In genomic region chr21:34668803-34669148, GRCh38 we compare ENCODE assay signal across 9 cellular contexts. TPM values are rescaled to one million over a fixed set of nuclear protein-coding genes. Genes with fewer than 3 reads are reported as not detected.
DNase-seq lines count a peak whose midpoint lies in the region; ATAC-seq and TF ChIP-seq lines count a peak whose summit lies in the region.
"Had no signal": no experiment of that assay in that cellular context is flagged by ENCODE, and none has a peak within 500 bp of the region (broad histone marks: within the 10 kb centered on the region; RNA-seq: fewer than 3 reads in every experiment).

Gene CLIC6 (plus strand): TSS chr21:34668994. CDS start chr21:34669389, 395 bp downstream.

- H3K4me3 ChIP-seq in iPS DF 6.9 (ENCODE audit: low read length) (peak within 1 kb of the TSS; percentile 38), retinal pigment epithelial cell (ENCODE audit: low read length) (peak within 1 kb of the TSS; percentile 86), MG63 (no peak within 1 kb of the TSS)

- H3K4me1 Mint-ChIP-seq in activated T-cell treated with anti-CD3 and anti-CD28 coated beads, Interleukin-2, amount 50 U/mL, for 72 hours (ENCODE audit: low read depth), result peaks cover 18% of the 10 kb centered on the region
- peaks cover 16% of the 10 kb centered on the region for H3K4me1 Mint-ChIP-seq in Calu3 (ENCODE audit: low read depth, unreplicated experiment)

- H3K9me3 Mint-ChIP-seq in activated T-cell treated with anti-CD3 and anti-CD28 coated beads, Interleukin-2, amount 50 U/mL, for 72 hours, result no peaks in the 10 kb centered on the region
- no peaks in the 10 kb centered on the region for H3K9me3 Mint-ChIP-seq in Calu3 (ENCODE audit: low read depth, unreplicated experiment)

- BruUV-seq in Calu3 (replicated peaks; lab: Mats Ljungman, UMichigan), result no TSS peak

- intact Hi-C loops in Calu3 (cut with micrococcal nuclease; ENCODE audit: unreplicated experiment), result no loop called here

- DNase-seq in DMS79 treated with DMSO at 0.1 percent for 48 hours (lab: John Stamatoyannopoulos, UW) (peak; percentile 38), iPS DF 6.9 (ENCODE audit: low read depth, low spot score) (no peak), retinal pigment epithelial cell (ENCODE audit: low read depth) (peak; percentile 82), MG63 (no peak), NCI-H345 treated with DMSO at 0.1 percent for 48 hours (lab: John Stamatoyannopoulos, UW; ENCODE audit: unreplicated experiment) (no peak), NCI-H1417 (lab: John Stamatoyannopoulos, UW) (no peak), Calu3 (no peak)
- DNase-seq in activated T-cell treated with anti-CD3 and anti-CD28 coated beads, Interleukin-2, amount 50 U/mL, for 72 hours, result no peak
- DNase-seq: NCI-H1436 had no signal

- H3K27ac Mint-ChIP-seq in activated T-cell treated with anti-CD3 and anti-CD28 coated beads, Interleukin-2, amount 50 U/mL, for 72 hours, result no peak within 1 kb of the TSS
- no peak within 1 kb of the TSS for H3K27ac Mint-ChIP-seq in Calu3 (ENCODE audit: unreplicated experiment)

- no peaks in the 10 kb centered on the region for H3K36me3 ChIP-seq in iPS DF 6.9 (ENCODE audit: control insufficient read depth, insufficient read depth, low read length)
- H3K36me3 ChIP-seq in MG63, result no peaks in the 10 kb centered on the region

- H3K36me3 Mint-ChIP-seq in activated T-cell treated with anti-CD3 and anti-CD28 coated beads, Interleukin-2, amount 50 U/mL, for 72 hours (ENCODE audit: insufficient read depth in 2 of 2), result no peaks in the 10 kb centered on the region
- peaks cover 4% of the 10 kb centered on the region for H3K36me3 Mint-ChIP-seq in Calu3 (ENCODE audit: insufficient read depth, unreplicated experiment)

- no peak for ATAC-seq in activated T-cell treated with anti-CD3 and anti-CD28 coated beads, Interleukin-2, amount 50 U/mL, for 72 hours (replicated peaks in 1 of 2)

- H3K9me3 ChIP-seq in iPS DF 6.9 (ENCODE audit: control insufficient read depth, insufficient read depth, low read length), result no peaks in the 10 kb centered on the region
- H3K9me3 ChIP-seq in MG63, result no peaks in the 10 kb centered on the region

- H3K27me3 Mint-ChIP-seq in activated T-cell treated with anti-CD3 and anti-CD28 coated beads, Interleukin-2, amount 50 U/mL, for 72 hours (ENCODE audit: low read depth), result peaks cover 70% of the 10 kb centered on the region
- H3K27me3 Mint-ChIP-seq in Calu3 (ENCODE audit: unreplicated experiment), result peaks cover 25% of the 10 kb centered on the region

- CTCF ChIA-PET in Calu3 (lab: Charles Lee), result no interaction called here

- H3K27me3 ChIP-seq in iPS DF 6.9 (ENCODE audit: control insufficient read depth, insufficient read depth, low read length), result peaks cover 17% of the 10 kb centered on the region
- peaks cover 39% of the 10 kb centered on the region for H3K27me3 ChIP-seq in MG63

- TF ChIP-seq CTCF in retinal pigment epithelial cell (conservative IDR thresholded peaks at IDR 0.05; ENCODE audit: low read depth, low read length) (no peak), Calu3 (IDR thresholded peaks at IDR 0.05; ENCODE audit: unreplicated experiment) (no peak)

- no CpG with 5 or more reads among the region's 18 CpGs for WGBS in iPS DF 6.9 (ENCODE audit: insufficient coverage, insufficient read length)

- no peaks in the 10 kb centered on the region; the same call in 1 of the 2 replicates for H3K4me1 ChIP-seq in iPS DF 6.9 (ENCODE audit: control insufficient read depth, insufficient read depth, low read length)

- no peak within 1 kb of the TSS for H3K27ac ChIP-seq in iPS DF 6.9 (ENCODE audit: low read length)

- peak within 1 kb of the TSS; percentile 66 to 70 for H3K4me3 Mint-ChIP-seq in activated T-cell treated with anti-CD3 and anti-CD28 coated beads, Interleukin-2, amount 50 U/mL, for 72 hours
- no peak within 1 kb of the TSS for H3K4me3 Mint-ChIP-seq in Calu3 (ENCODE audit: low read depth, unreplicated experiment)

RNA-seq across cellular contexts. Expression of gene CLIC6, which starts in this region (rescaled TPM):
- 1 to 10 TPM in 1 of 2 donors, under 1 TPM in 1; 0.82 to 1.6 TPM for total RNA-seq in activated T-cell treated with anti-CD3 and anti-CD28 coated beads, Interleukin-2, amount 50 U/mL, for 72 hours
- not detected in 2 replicates for total RNA-seq in MG63 (2014; rRNA removed; shearing (Covaris generic); ENCODE audit: low replicate concordance)
- total RNA-seq in Calu3 (2022), result 0.24 and 0.42 TPM in 2 replicates

Comparison
In these comparisons a context has a peak if more than half of its experiments do, and no peak if none do; other contexts are left out.
1. DNase-seq: peak in DMS79 treated with DMSO at 0.1 percent for 48 hours (single experiment) and retinal pigment epithelial cell (single experiment); none in activated T-cell treated with anti-CD3 and anti-CD28 coated beads, Interleukin-2, amount 50 U/mL, for 72 hours (0 of 2), iPS DF 6.9 (single experiment), MG63 (single experiment), NCI-H345 treated with DMSO at 0.1 percent for 48 hours (single experiment), NCI-H1417 (0 of 3) and Calu3 (single experiment).